ENCODE assay signal across 8 cellular contexts in genomic region chr1:44985747-44986359, GRCh38. TPM values are rescaled to one million over a fixed set of nuclear protein-coding genes. Genes with fewer than 3 reads are reported as not detected.
DNase-seq lines count a peak whose midpoint lies in the region; ATAC-seq, FAIRE-seq and TF ChIP-seq lines count a peak whose summit lies in the region.

No MANE protein-coding gene starts in this region.

- H2AFZ ChIP-seq in PC-3 (ENCODE audit: low read length): peak overlapping the region; percentile 85

- peaks cover 21% of the 10 kb centered on the region for H3K79me2 ChIP-seq in PC-3 (ENCODE audit: low read length)

- peak; percentile 27 to 33; a peak in 3 of 6 replicates for ATAC-seq in A549
- peak; percentile 19 for ATAC-seq in PC-3

- FAIRE-seq in A549 (lab: Jason Lieb, UNC) (no peak), GM19239 (lab: Jason Lieb, UNC) (peak; percentile 79)

- H3K9me3 ChIP-seq in A549 (no peaks in the 10 kb centered on the region), PC-3 (ENCODE audit: low read length) (no peaks in the 10 kb centered on the region), ovary (no peaks in the 10 kb centered on the region)

- peak overlapping the region; percentile 80 for H3K9ac ChIP-seq in PC-3 (ENCODE audit: low read length)

- intact Hi-C loops in PC-3 (cut with micrococcal nuclease) (loop anchor here (1.0 to 2.0 kb wide), 2 partner anchors 25 to 61 kb away; partner anchors contain the start of gene HECTD3), ovary (cut with DNase I) (no loop called here)

- no peaks in the 10 kb centered on the region for H3K36me3 ChIP-seq in PC-3 (ENCODE audit: low read depth, low read length)
- H3K36me3 ChIP-seq in ovary: no peaks in the 10 kb centered on the region

- no peaks in the 10 kb centered on the region for H3F3A ChIP-seq in PC-3 (ENCODE audit: low read length, unreplicated experiment)

- POLR2A ChIA-PET in A549 (lab: Yijun Ruan, JAX): interaction anchor here (0.7 to 2.0 kb wide), 4 partner anchors 26 to 317 kb away, joined by 3 to 9 read pairs (median 4); partner anchors contain the start of genes HECTD3, PLK3 and UROD
- POLR2A ChIA-PET in PC-3 (lab: Charles Lee; ENCODE audit: unreplicated experiment): interaction anchor here (0.6 kb wide), 2 partner anchors 23 to 317 kb away, joined by 5 read pairs; no protein-coding TSS in a partner anchor

- H3K9me2 ChIP-seq in PC-3 (replicated peaks; ENCODE audit: low read length): no peaks in the 10 kb centered on the region

- H3K4me2 ChIP-seq in A549 (peak overlapping the region; percentile 93), PC-3 (ENCODE audit: low read length) (peak overlapping the region; percentile 93)

- TF ChIP-seq RAD21 in A549 (conservative IDR thresholded peaks at IDR 0.05 in 1 of 2, IDR thresholded peaks at IDR 0.05 in 1 of 2): no peak

- H3K4me3 ChIP-seq in A549 (peak overlapping the region; percentile 74), PC-3 (ENCODE audit: low read length) (peak overlapping the region; percentile 82), ovary (peak overlapping the region; percentile 75)

- TSS peak; percentile 80 for BruUV-seq in PC-3 (replicated peaks; lab: Mats Ljungman, UMichigan)

- DNase-seq in A549 (ENCODE audit: low read depth in 1 of 2, low spot score in 1 of 2): no peak
- DNase-seq in GM19239 (ENCODE audit: insufficient read length, low spot score): no peak
- no peak for DNase-seq in PC-3
- peak; percentile 79 to 85 for DNase-seq in erythroblast (lab: John Stamatoyannopoulos, UW)
- DNase-seq in ovary: no peak
- no peak for DNase-seq in GOT3 (lab: John Stamatoyannopoulos, UW)
- no peak for DNase-seq in NCI-H510A treated with DMSO at 0.1 percent for 48 hours (lab: John Stamatoyannopoulos, UW)
- DNase-seq in activated CD8-positive, alpha-beta memory T cell treated with anti-CD3 and anti-CD28 coated beads for 24 hours: no peak

- WGBS in A549 (ENCODE audit: missing lambda C conversion rate): 7% methylated on average over 18 of the region's 19 CpGs
- 1 to 7% (median 3%) methylated on average over 19 of the region's 19 CpGs for WGBS in ovary, 3 donors

- H3K27me3 ChIP-seq in PC-3 (ENCODE audit: low read length) (no peaks in the 10 kb centered on the region), ovary (no peaks in the 10 kb centered on the region)

- peaks cover 8% of the 10 kb centered on the region; the same call in 2 of the 3 replicates for H3K4me1 ChIP-seq in A549
- H3K4me1 ChIP-seq in PC-3 (ENCODE audit: insufficient read depth, low read length): peaks cover 3% of the 10 kb centered on the region; the same call in 1 of the 2 replicates
- H3K4me1 ChIP-seq in ovary (ENCODE audit: insufficient read depth): peaks cover 6% of the 10 kb centered on the region

- TF ChIP-seq EP300 in A549 (IDR thresholded peaks at IDR 0.05) (no peak), ovary (IDR thresholded peaks at IDR 0.05) (no peak)

- TF ChIP-seq CTCF in A549 (IDR thresholded peaks at IDR 0.05) (no peak), PC-3 (conservative IDR thresholded peaks at IDR 0.05; ENCODE audit: low read depth, low read length) (no peak), ovary (IDR thresholded peaks at IDR 0.05) (no peak)

- TF ChIP-seq POLR2A in A549 (IDR thresholded peaks at IDR 0.05; ENCODE audit: low read length) (no peak), erythroblast (IDR thresholded peaks at IDR 0.05; ENCODE audit: low read length) (no peak), ovary (IDR thresholded peaks at IDR 0.05) (no peak)

- H3K27ac ChIP-seq in A549 (peak overlapping the region; percentile 81 to 92), PC-3 (ENCODE audit: low read length) (0 out of 2 replicates have a peak overlapping the region, but pooled peaks have one; percentile 5), ovary (no peak overlapping the region)

- CTCF ChIA-PET in A549 (lab: Yijun Ruan, JAX): interaction anchor here (0.9 to 1.3 kb wide), 5 partner anchors 25 to 531 kb away, joined by 3 to 5 read pairs (median 3); no protein-coding TSS in a partner anchor
- CTCF ChIA-PET in PC-3 (lab: Charles Lee): no interaction called here

- no peaks in the 10 kb centered on the region for H4K20me1 ChIP-seq in PC-3 (ENCODE audit: low read length)

TF ChIP-seq in A549, 52 proteins besides CTCF, POLR2A, EP300 and RAD21:
- TF ChIP-seq USF2 (IDR thresholded peaks at IDR 0.05) (no peak), HMGXB4 (CRISPR knock-in tag; IDR thresholded peaks at IDR 0.05; ENCODE audit: borderline replicate concordance) (no peak), BHLHE40 (IDR thresholded peaks at IDR 0.05; ENCODE audit: low read depth, low read length) (no peak), HES2 (IDR thresholded peaks at IDR 0.05) (no peak)

RNA-seq across cellular contexts. Expression of gene EIF2B3, which starts 0.5 kb away (rescaled TPM):
- polyA plus RNA-seq in A549 (2011; rRNA removed) (25.4 and 35.2 TPM in 2 replicates), A549 (2017; fragmentation: RNase III; extraction: RNeasy Plus Mini Kit Qiagen cat#74134 plus additional on column Dnase treatment) (21.4 to 25.8 TPM (median 22.1 TPM) in 3 replicates), ovary (10 to 100 TPM; 14.7 to 26.9 TPM)
- polyA plus RNA-seq in A549 (2012; cell fraction: cytosol; rRNA removed): 16.4 and 19.6 TPM in 2 replicates
- 9.4 and 13.2 TPM in 2 replicates for polyA plus RNA-seq in A549 (2012; cell fraction: nucleus; rRNA removed)
- polyA minus RNA-seq in A549 (2011; rRNA and poly(A)+ RNA removed): 16.7 and 18.4 TPM in 2 replicates
- total RNA-seq in PC-3 (2014; rRNA removed) (37.1 and 38.9 TPM in 2 replicates), ovary (10 to 100 TPM; 15.0 to 34.5 (median 22.7) TPM)

RNA-seq across cellular contexts. Expression of gene HECTD3, which starts 25.3 kb away (rescaled TPM):
- 17.5 and 24.2 TPM in 2 replicates for polyA plus RNA-seq in A549 (2011; rRNA removed)
- polyA plus RNA-seq in A549 (2012; cell fraction: cytosol; rRNA removed): 19.8 and 21.3 TPM in 2 replicates
- 32.8 and 37.6 TPM in 2 replicates for polyA plus RNA-seq in A549 (2012; cell fraction: nucleus; rRNA removed)
- 15.9 to 21.8 TPM (median 19.6 TPM) in 3 replicates for polyA plus RNA-seq in A549 (2017; fragmentation: RNase III; extraction: RNeasy Plus Mini Kit Qiagen cat#74134 plus additional on column Dnase treatment)
- polyA minus RNA-seq in A549 (2011; rRNA and poly(A)+ RNA removed): 21.9 and 23.6 TPM in 2 replicates
- total RNA-seq in PC-3 (2014; rRNA removed): 25.3 and 32.8 TPM in 2 replicates
- 10 to 100 TPM; 20.9 to 46.0 (median 36.1) TPM for total RNA-seq in ovary
- polyA plus RNA-seq in ovary: 10 to 100 TPM; 27.7 to 45.0 TPM

RNA-seq across cellular contexts. Expression of gene UROD, which starts 26.2 kb away (rescaled TPM):
- 59.0 and 74.5 TPM in 2 replicates for polyA plus RNA-seq in A549 (2011; rRNA removed)
- 96.1 and 96.5 TPM in 2 replicates for polyA plus RNA-seq in A549 (2012; cell fraction: cytosol; rRNA removed)
- 112 and 145 TPM in 2 replicates for polyA plus RNA-seq in A549 (2012; cell fraction: nucleus; rRNA removed)
- polyA plus RNA-seq in A549 (2017; fragmentation: RNase III; extraction: RNeasy Plus Mini Kit Qiagen cat#74134 plus additional on column Dnase treatment): 52.6 to 58.6 TPM (median 57.8 TPM) in 3 replicates
- 48.4 and 59.4 TPM in 2 replicates for polyA minus RNA-seq in A549 (2011; rRNA and poly(A)+ RNA removed)
- 167 and 168 TPM in 2 replicates for total RNA-seq in PC-3 (2014; rRNA removed)
- total RNA-seq in ovary: 10 to 100 TPM; 69.2 to 92.3 (median 74.7) TPM
- polyA plus RNA-seq in ovary: 10 to 100 TPM; 82.3 to 97.2 TPM

Comparison
In these comparisons a context has a peak if more than half of its experiments do, and no peak if none do; other contexts are left out.
1. DNase-seq: peak in erythroblast (2 of 2); none in A549 (0 of 2), GM19239 (single experiment), PC-3 (single experiment), ovary (0 of 5), GOT3 (single experiment), NCI-H510A treated with DMSO at 0.1 percent for 48 hours (single experiment) and activated CD8-positive, alpha-beta memory T cell treated with anti-CD3 and anti-CD28 coated beads for 24 hours (single experiment).
2. H3K27ac ChIP-seq: peak in A549 (2 of 2) and PC-3 (single experiment); none in ovary (0 of 2).
3. Peak in every context shown above with its lines, with median percentiles within 50 percentile points of each other: H3K4me3 ChIP-seq.